Comparison of ENCODE assay signal across 8 cellular contexts in genomic region chr5:61275841-61276240, GRCh38. TPM values are rescaled to one million over a fixed set of nuclear protein-coding genes. Genes with fewer than 3 reads are reported as not detected.
DNase-seq lines count a peak whose midpoint lies in the region; ATAC-seq, FAIRE-seq and TF ChIP-seq lines count a peak whose summit lies in the region.

No MANE protein-coding gene starts in this region.

- peak overlapping the region; percentile 5 for H3K4me2 ChIP-seq in endothelial cell of umbilical vein (ENCODE audit: insufficient read depth, low read length)

- TF ChIP-seq POLR2A in endothelial cell of umbilical vein (IDR thresholded peaks at IDR 0.05; ENCODE audit: low read depth, low read length), result no peak

- dilution Hi-C loops in endothelial cell of umbilical vein (cut with MboI; ENCODE audit: extremely low pct_ligation_motif_present, low sequenced_read_pairs), result no loop called here

- POLR2A ChIA-PET in endothelial cell of umbilical vein (lab: Charles Lee), result interaction anchor here (1.0 kb wide), 1 partner anchor 38 kb away, joined by 3 read pairs; no protein-coding TSS in a partner anchor

- no peaks in the 10 kb centered on the region for H3K9me1 ChIP-seq in endothelial cell of umbilical vein (replicated peaks; ENCODE audit: control insufficient read depth, extremely low read depth, insufficient read depth, low read length)

- no peaks in the 10 kb centered on the region for H4K20me1 ChIP-seq in endothelial cell of umbilical vein (replicated peaks; ENCODE audit: control insufficient read depth, extremely low read depth, insufficient read depth, low read length)

- H3K36me3 ChIP-seq in endothelial cell of umbilical vein (ENCODE audit: control insufficient read depth in 2 of 2, extremely low read depth in 1 of 2, insufficient read depth in 2 of 2, low read length in 2 of 2), result no peaks in the 10 kb centered on the region
- no peaks in the 10 kb centered on the region for H3K36me3 ChIP-seq in pancreas

- H3K4me1 ChIP-seq in endothelial cell of umbilical vein (ENCODE audit: control insufficient read depth, extremely low read depth, insufficient read depth, low read length) (peaks cover 37% of the 10 kb centered on the region), pancreas (peaks cover 5 to 18% (median 10%) of the 10 kb centered on the region in 3 donors)

- DNase-seq in EL (peak; percentile 80), RCC 7860 (ENCODE audit: low spot score) (peak; percentile 26), endothelial cell of umbilical vein (ENCODE audit: low read depth, low spot score) (peak; percentile 58), pancreas (peak in 1 of 6 donors; percentile 52), D341Med (ENCODE audit: low spot score) (no peak), DMS114 treated with DMSO at 0.1 percent for 48 hours (lab: John Stamatoyannopoulos, UW; ENCODE audit: unreplicated experiment) (no peak)

- no peak for TF ChIP-seq CTCF in endothelial cell of umbilical vein (IDR thresholded peaks at IDR 0.05; ENCODE audit: extremely low read depth in 1 of 2, insufficient read depth in 1 of 2, low read depth in 1 of 2, low read length in 2 of 2)
- no peak for TF ChIP-seq CTCF in pancreas (IDR thresholded peaks at IDR 0.05)

- peak in 3 of 4 donors; percentile 6 to 62 (median 57) for ATAC-seq in pancreas
- no peak for ATAC-seq in HG02884 (IDR thresholded peaks at IDR 0.05; ENCODE audit: unreplicated experiment)
- ATAC-seq in GM21367 (IDR thresholded peaks at IDR 0.05; ENCODE audit: unreplicated experiment), result no peak

- intact Hi-C loops in endothelial cell of umbilical vein (cut with micrococcal nuclease), result loop anchor here (2.0 to 5.0 kb wide), 4 partner anchors 114 to 314 kb away; partner anchors contain the start of gene SMIM15
- intact Hi-C loops in pancreas (cut with DNase I), result no loop called here

- WGBS in pancreas, 2 donors, result 84% methylated on average over 8 of the region's 8 CpGs

- H2AFZ ChIP-seq in endothelial cell of umbilical vein (ENCODE audit: low read depth, low read length), result peak overlapping the region; percentile 25

- FAIRE-seq in RCC 7860 (lab: Jason Lieb, UNC), result no peak
- peak; percentile 85 for FAIRE-seq in endothelial cell of umbilical vein (lab: Jason Lieb, UNC)
- no peak for FAIRE-seq in pancreas (lab: Jason Lieb, UNC)

- H3K4me3 ChIP-seq in endothelial cell of umbilical vein (replicated peaks in 1 of 3; ENCODE audit: insufficient read depth in 1 of 3, low read depth in 1 of 3, low read length in 3 of 3) (no peak overlapping the region), pancreas (no peak overlapping the region)

- H3K27ac ChIP-seq in endothelial cell of umbilical vein (ENCODE audit: insufficient read depth, low read depth, low read length), result peak overlapping the region; percentile 76
- H3K27ac ChIP-seq in pancreas, result peak overlapping the region in 1 of 4 donors; percentile 15

- no peaks in the 10 kb centered on the region for H3K9me3 ChIP-seq in endothelial cell of umbilical vein (replicated peaks; ENCODE audit: control insufficient read depth, insufficient read depth, low read length)
- H3K9me3 ChIP-seq in pancreas, result no peaks in the 10 kb centered on the region

- H3K79me2 ChIP-seq in endothelial cell of umbilical vein (ENCODE audit: control insufficient read depth, insufficient read depth, low read length), result no peaks in the 10 kb centered on the region

- H3K27me3 ChIP-seq in endothelial cell of umbilical vein (ENCODE audit: control insufficient read depth in 2 of 2, insufficient read depth in 2 of 2, low read length in 2 of 2), result no peaks in the 10 kb centered on the region
- no peaks in the 10 kb centered on the region for H3K27me3 ChIP-seq in pancreas

- no TSS peak for BruUV-seq in endothelial cell of umbilical vein (replicated peaks; lab: Mats Ljungman, UMichigan)

- CTCF ChIA-PET in endothelial cell of umbilical vein (lab: Charles Lee), result interaction anchor here (1.1 to 4.9 kb wide), 3 partner anchors 8 to 55 kb away, joined by 3 to 58 read pairs (median 4); partner anchors contain the start of gene ZSWIM6

- no peak overlapping the region for H3K9ac ChIP-seq in endothelial cell of umbilical vein (replicated peaks; ENCODE audit: extremely low read depth, insufficient read depth, low read length)

TF ChIP-seq in endothelial cell of umbilical vein, 7 proteins besides CTCF, POLR2A, EP300 and RAD21:
- peak; percentile 6 for TF ChIP-seq JUN (IDR thresholded peaks at IDR 0.05; ENCODE audit: borderline replicate concordance, insufficient read depth, insufficient read length, low read depth)
- no peak for TF ChIP-seq EZH2 (IDR thresholded peaks at IDR 0.05; ENCODE audit: borderline replicate concordance, low read depth, low read length, severe bottlenecking)
- peak; percentile 86 for TF ChIP-seq FOS (IDR thresholded peaks at IDR 0.05; ENCODE audit: borderline replicate concordance, insufficient read depth, low read length)
- TF ChIP-seq GATA2 (IDR thresholded peaks at IDR 0.05; ENCODE audit: insufficient read depth, insufficient read length, low read depth, low read length), result peak; percentile 37
- no peak for TF ChIP-seq MYC (IDR thresholded peaks at IDR 0.05; ENCODE audit: low read depth, low read length)
- TF ChIP-seq POLR2AphosphoS5 (IDR thresholded peaks at IDR 0.05; ENCODE audit: insufficient read depth, low read depth, low read length), result peak; percentile 79
- no peak for TF ChIP-seq MAX (IDR thresholded peaks at IDR 0.05; ENCODE audit: insufficient read depth, insufficient read length)

RNA-seq across cellular contexts. Expression of gene ZSWIM6, which starts 56.2 kb away (rescaled TPM):
- total RNA-seq in endothelial cell of umbilical vein (25.3 and 25.7 TPM in 2 replicates), pancreas (10 to 100 TPM in 1 of 6 donors, 1 to 10 TPM in 5; 5.8 to 12.9 (median 6.2) TPM)
- polyA plus RNA-seq in endothelial cell of umbilical vein (12.8 and 14.9 TPM in 2 replicates), pancreas (1 to 10 TPM; 3.6 to 6.6 TPM)
- polyA plus RNA-seq in endothelial cell of umbilical vein (2011; cell fraction: cytosol; rRNA removed), result 10.2 and 10.4 TPM in 2 replicates
- 60.3 and 64.0 TPM in 2 replicates for polyA plus RNA-seq in endothelial cell of umbilical vein (2011; cell fraction: nucleus; rRNA removed)
- polyA plus RNA-seq in endothelial cell of umbilical vein (2012), result 12.8 and 15.4 TPM in 2 replicates
- polyA minus RNA-seq in endothelial cell of umbilical vein, result 50.4 and 51.5 TPM in 2 replicates
- polyA minus RNA-seq in endothelial cell of umbilical vein (2011; cell fraction: cytosol; rRNA and poly(A)+ RNA removed), result 13.3 TPM
- 52.0 and 72.2 TPM in 2 replicates for polyA minus RNA-seq in endothelial cell of umbilical vein (2011; cell fraction: nucleus; rRNA and poly(A)+ RNA removed)

Comparison
In these comparisons a context has a peak if more than half of its experiments do, and no peak if none do; other contexts are left out.
1. DNase-seq: peak in EL (single experiment), RCC 7860 (single experiment) and endothelial cell of umbilical vein (single experiment); none in D341Med (single experiment) and DMS114 treated with DMSO at 0.1 percent for 48 hours (single experiment).
2. ATAC-seq: peak in pancreas (3 of 4); none in HG02884 (single experiment) and GM21367 (single experiment).